9 cellular contexts compared by ENCODE assay signal in genomic region chr22:28441720-28442263, GRCh38.
DNase-seq lines count a peak whose midpoint lies in the region; ATAC-seq and TF ChIP-seq lines count a peak whose summit lies in the region.
"Had no signal": no experiment of that assay in that cellular context is flagged by ENCODE, and none has a peak within 500 bp of the region (broad histone marks: within the 10 kb centered on the region; RNA-seq: fewer than 3 reads in every experiment).

No MANE protein-coding gene starts in this region.

- H3K4me3 Mint-ChIP-seq in activated CD8-positive, alpha-beta memory T cell treated with anti-CD3 and anti-CD28 coated beads, Interleukin-2, amount 10 ng/mL, durations not matched to agents 7 days and 5 days: peak overlapping the region; percentile 17

- dilution Hi-C loops in mammary epithelial cell (cut with HindIII; ENCODE audit: low sequenced_read_pairs): no loop called here

- peaks cover 55% of the 10 kb centered on the region for H3K27me3 Mint-ChIP-seq in activated CD8-positive, alpha-beta memory T cell treated with anti-CD3 and anti-CD28 coated beads, Interleukin-2, amount 10 ng/mL, durations not matched to agents 7 days and 5 days

- 35% methylated on average over 9 of the region's 16 CpGs for WGBS in mammary epithelial cell (ENCODE audit: low coverage, missing lambda C conversion rate)
- 16 to 17% methylated on average over 16 of the region's 16 CpGs for WGBS in lower leg skin, 2 donors

- H3K36me3 Mint-ChIP-seq in activated CD8-positive, alpha-beta memory T cell treated with anti-CD3 and anti-CD28 coated beads, Interleukin-2, amount 10 ng/mL, durations not matched to agents 7 days and 5 days: no peaks in the 10 kb centered on the region

- TF ChIP-seq POLR2A in lower leg skin (IDR thresholded peaks at IDR 0.05): no peak

- BruUV-seq in mammary epithelial cell (replicated peaks; lab: Mats Ljungman, UMichigan): no TSS peak

- H3K36me3 ChIP-seq in mammary epithelial cell (ENCODE audit: insufficient read depth, low read length) (no peaks in the 10 kb centered on the region), tibial artery (no peaks in the 10 kb centered on the region)

- intact Hi-C loops in mammary epithelial cell (cut with micrococcal nuclease): loop anchor here (1.0 kb wide), 4 partner anchors 153 to 421 kb away; no protein-coding TSS in a partner anchor
- intact Hi-C loops in lower leg skin (cut with DNase I; ENCODE audit: low total_unique reads): no loop called here
- intact Hi-C loops in tibial artery (cut with DNase I; ENCODE audit: low total_unique reads): loop anchor here (10.0 kb wide), 1 partner anchor 387 kb away; no protein-coding TSS in a partner anchor

- no peaks in the 10 kb centered on the region for H3K79me2 ChIP-seq in mammary epithelial cell (ENCODE audit: insufficient read depth, low read length)

- DNase-seq in activated CD8-positive, alpha-beta memory T cell treated with anti-CD3 and anti-CD28 coated beads, Interleukin-2, amount 10 ng/mL, durations not matched to agents 7 days and 5 days: no peak
- DNase-seq in activated CD8-positive, alpha-beta memory T cell treated with anti-CD3 and anti-CD28 coated beads for 24 hours: no peak
- no peak for DNase-seq in mammary epithelial cell
- no peak for DNase-seq in lower leg skin (ENCODE audit: low spot score in 2 of 2)
- no peak for DNase-seq in tibial artery
- DNase-seq in epidermal melanocyte (ENCODE audit: insufficient read length, low spot score): no peak
- no peak for DNase-seq in SIG-M5 treated with dmso at 0.1 percent for 504 hours (lab: John Stamatoyannopoulos, UW; ENCODE audit: unreplicated experiment)
- DNase-seq: NCI-H1417 treated with DMSO at 0.1 percent for 48 hours had no signal

- no peak for ATAC-seq in activated CD8-positive, alpha-beta memory T cell treated with anti-CD3 and anti-CD28 coated beads, Interleukin-2, amount 10 ng/mL, durations not matched to agents 7 days and 5 days
- no peak for ATAC-seq in HG02973 (IDR thresholded peaks at IDR 0.05; ENCODE audit: unreplicated experiment)

- no peak overlapping the region for H3K27ac Mint-ChIP-seq in activated CD8-positive, alpha-beta memory T cell treated with anti-CD3 and anti-CD28 coated beads, Interleukin-2, amount 10 ng/mL, durations not matched to agents 7 days and 5 days

- peak overlapping the region; percentile 92 for H2AFZ ChIP-seq in mammary epithelial cell (ENCODE audit: low read depth, low read length)

- peaks cover 9% of the 10 kb centered on the region for H3K4me1 ChIP-seq in mammary epithelial cell (ENCODE audit: insufficient read depth, low read length)
- H3K4me1 ChIP-seq in tibial artery: peaks cover 0 to 69% (median 21%) of the 10 kb centered on the region in 4 donors

- in situ Hi-C loops in mammary epithelial cell (cut with MboI; ENCODE audit: low sequenced_read_pairs in 2 of 2): loop anchor here (10.0 to 25.0 kb wide), 2 partner anchors 379 to 387 kb away; no protein-coding TSS in a partner anchor

- TF ChIP-seq CTCF in mammary epithelial cell (conservative IDR thresholded peaks at IDR 0.05 in 1 of 2, IDR thresholded peaks at IDR 0.05 in 1 of 2; ENCODE audit: extremely low read depth in 1 of 2, insufficient read depth in 1 of 2, low read depth in 1 of 2, low read length in 2 of 2) (no peak), lower leg skin (IDR thresholded peaks at IDR 0.05) (no peak), tibial artery (IDR thresholded peaks at IDR 0.05) (no peak)

- H3K9ac ChIP-seq in mammary epithelial cell (ENCODE audit: insufficient read depth, low read length): no peak overlapping the region

- H3K4me3 ChIP-seq in mammary epithelial cell (replicated peaks in 1 of 3; ENCODE audit: insufficient read depth in 1 of 3, low read depth in 2 of 3, low read length in 3 of 3) (peak overlapping the region in 2 of 3 experiments; percentile 40 to 51), lower leg skin (ENCODE audit: low read depth, poor library complexity, severe bottlenecking) (peak overlapping the region; percentile 40), tibial artery (peak overlapping the region; percentile 60 to 64)

- H3K9me3 ChIP-seq in mammary epithelial cell (replicated peaks; ENCODE audit: insufficient read depth, low read length) (no peaks in the 10 kb centered on the region), tibial artery (no peaks in the 10 kb centered on the region)

- H3K27me3 ChIP-seq in mammary epithelial cell (ENCODE audit: insufficient read depth, low read length): peaks cover 3% of the 10 kb centered on the region
- H3K27me3 ChIP-seq in tibial artery: no peaks in the 10 kb centered on the region

- H3K4me1 Mint-ChIP-seq in activated CD8-positive, alpha-beta memory T cell treated with anti-CD3 and anti-CD28 coated beads, Interleukin-2, amount 10 ng/mL, durations not matched to agents 7 days and 5 days: peaks cover 10% of the 10 kb centered on the region

- peak overlapping the region; percentile 80 for H3K4me2 ChIP-seq in mammary epithelial cell (ENCODE audit: insufficient read depth, low read depth, low read length)

- H3K27ac ChIP-seq in mammary epithelial cell (ENCODE audit: insufficient read depth, low read depth, low read length): no peak overlapping the region
- H3K27ac ChIP-seq in tibial artery: peak overlapping the region; percentile 80 to 86

- CTCF ChIA-PET in activated CD8-positive, alpha-beta memory T cell treated with anti-CD3 and anti-CD28 coated beads, Interleukin-2, amount 10 ng/mL, durations not matched to agents 7 days and 5 days (lab: Charles Lee): interaction anchor here (0.7 to 3.4 kb wide), 11 partner anchors 9 to 429 kb away, joined by 3 to 12 read pairs (median 3); no protein-coding TSS in a partner anchor
- CTCF ChIA-PET in mammary epithelial cell (lab: Charles Lee; ENCODE audit: low non-redundant PET): interaction anchor here (0.6 kb wide), 1 partner anchor 1815 kb away, joined by 7 read pairs; no protein-coding TSS in a partner anchor

- no peaks in the 10 kb centered on the region for H3K9me3 Mint-ChIP-seq in activated CD8-positive, alpha-beta memory T cell treated with anti-CD3 and anti-CD28 coated beads, Interleukin-2, amount 10 ng/mL, durations not matched to agents 7 days and 5 days (ENCODE audit: low read depth)

- H4K20me1 ChIP-seq in mammary epithelial cell (ENCODE audit: insufficient read depth, low read length): no peaks in the 10 kb centered on the region
